28 cellular contexts compared by ENCODE assay signal in the genomic region with DNA sequence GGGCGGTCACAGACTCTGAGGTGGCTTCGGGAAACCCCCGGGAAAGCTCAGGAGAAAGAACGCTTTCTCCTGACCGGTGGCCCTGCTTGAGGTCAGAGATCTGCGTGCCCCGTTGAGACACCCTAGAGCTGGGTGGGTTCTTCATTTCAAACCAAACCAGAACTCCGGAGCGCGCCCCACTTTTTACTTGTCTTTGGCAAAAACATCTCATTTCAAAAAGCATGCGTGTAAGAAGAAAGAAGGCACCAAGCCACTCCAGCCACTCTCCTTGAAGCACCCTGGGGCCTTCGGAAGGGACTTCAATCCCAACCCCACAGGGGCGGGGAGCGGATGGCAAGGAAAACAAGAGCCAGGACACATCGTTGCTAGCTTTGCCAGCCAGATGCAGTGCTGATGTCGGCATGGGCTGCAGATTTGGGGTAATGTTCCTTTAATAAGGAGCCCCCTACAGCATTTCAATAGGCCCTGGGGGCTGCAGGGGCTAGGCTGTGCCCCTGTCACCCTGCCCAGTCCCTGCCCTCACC.
DNase-seq lines count a peak whose midpoint lies in the region; ATAC-seq, FAIRE-seq and TF ChIP-seq lines count a peak whose summit lies in the region.
"Had no signal": no experiment of that assay in that cellular context is flagged by ENCODE, and none has a peak within 500 bp of the region (broad histone marks: within the 10 kb centered on the region; RNA-seq: fewer than 3 reads in every experiment).

No MANE protein-coding gene starts in this region.

- ATAC-seq in HG02623 (IDR thresholded peaks at IDR 0.05; ENCODE audit: unreplicated experiment) = no peak
- ATAC-seq in HG03432 (IDR thresholded peaks at IDR 0.05; ENCODE audit: unreplicated experiment) = no peak
- ATAC-seq: left lobe of liver, psoas muscle, Right ventricle myocardium inferior had no signal

- H2AFZ ChIP-seq in neuron (ENCODE audit: low read depth, low read length) = peak overlapping the region; percentile 68
- H2AFZ ChIP-seq: PC-9 had no signal

- peaks cover 55% of the 10 kb centered on the region for H3K4me1 Mint-ChIP-seq in brain
- H3K4me1 Mint-ChIP-seq: memory B cell had no signal

- intact Hi-C loops in tibial artery (cut with DNase I; ENCODE audit: low total_unique reads) = no loop called here

- H3K9me3 ChIP-seq in SJCRH30 (replicated peaks) (no peaks in the 10 kb centered on the region), neuron (ENCODE audit: low read length) (peaks cover 3% of the 10 kb centered on the region), tibial artery (no peaks in the 10 kb centered on the region)
- H3K9me3 ChIP-seq: ascending aorta, HAP-1, psoas muscle, vagina had no signal

- H3K27me3 ChIP-seq in SJCRH30 (no peaks in the 10 kb centered on the region), neuron (ENCODE audit: insufficient read depth, low read length) (no peaks in the 10 kb centered on the region), tibial artery (no peaks in the 10 kb centered on the region)
- H3K27me3 ChIP-seq: ascending aorta, vagina had no signal

- peak overlapping the region in 3 of 5 experiments; percentile 85 to 97 (median 95) for H3K27ac Mint-ChIP-seq in brain
- H3K27ac Mint-ChIP-seq: memory B cell; T-helper 2 cell treated with Interferon-gamma antibody and Interleukin-4, amounts not matched to agents 5 μg/mL and 100 μg/mL, for 36 hours had no signal

- H3K4me3 Mint-ChIP-seq in brain = peak overlapping the region in 1 of 5 experiments; percentile 77
- H3K4me3 Mint-ChIP-seq: activated CD8-positive, alpha-beta T cell treated with anti-CD3 and anti-CD28 coated beads for 36 hours; memory B cell; T-helper 2 cell treated with Interferon-gamma antibody and Interleukin-4, amounts not matched to agents 5 μg/mL and 100 μg/mL, for 36 hours had no signal

- peak overlapping the region; percentile 91; the same call in 1 of the 2 replicates for H3K27ac ChIP-seq in SJCRH30
- peak overlapping the region; percentile 89 to 92 for H3K27ac ChIP-seq in tibial artery
- H3K27ac ChIP-seq: PC-9, psoas muscle, vagina had no signal

- H3K36me3 Mint-ChIP-seq in brain = no peaks in the 10 kb centered on the region
- H3K36me3 Mint-ChIP-seq: activated naive CD4-positive, alpha-beta T cell treated with anti-CD3 and anti-CD28 coated beads, Interleukin-2, amount 50 U/mL, for 72 hours had no signal

- DNase-seq in SJCRH30 (no peak), tibial artery (no peak), RCC 7860 (ENCODE audit: low spot score) (no peak)
- DNase-seq: activated CD8-positive, alpha-beta T cell treated with anti-CD3 and anti-CD28 coated beads for 36 hours; activated effector memory CD4-positive, alpha-beta T cell treated with Interleukin-2 at 50 U/mL for 16 hours; cortex of kidney; erythroblast; Kasumi-1; NCI-H1436; NCI-H2081; NCI-H69; PC-9; psoas muscle; stimulated activated CD4-positive, alpha-beta T cell treated with anti-CD3 and anti-CD28 coated beads, Interleukin-12 subunit alpha, Interleukin-12 subunit beta, amount 100 ng/mL, for 4 hours; stimulated activated CD4-positive, alpha-beta T cell treated with anti-CD3 and anti-CD28 coated beads, Interleukin-2, amount 100 ng/mL, for 48 hours had no signal

- FAIRE-seq in RCC 7860 (lab: Jason Lieb, UNC) = no peak
- FAIRE-seq: GM12892 had no signal

- H3K4me1 ChIP-seq in SJCRH30 (peaks cover 23% of the 10 kb centered on the region), neuron (ENCODE audit: insufficient read depth, low read length) (peaks cover 33% of the 10 kb centered on the region), tibial artery (peaks cover 0 to 29% (median 26%) of the 10 kb centered on the region in 4 donors)
- H3K4me1 ChIP-seq: HAP-1, psoas muscle had no signal

- H3K9me3 Mint-ChIP-seq in brain = peaks cover 0 to 15% (median 0%) of the 10 kb centered on the region in 5 experiments
- H3K9me3 Mint-ChIP-seq: activated CD8-positive, alpha-beta T cell treated with anti-CD3 and anti-CD28 coated beads for 36 hours; T-helper 2 cell treated with Interferon-gamma antibody and Interleukin-4, amounts not matched to agents 5 μg/mL and 100 μg/mL, for 36 hours had no signal

- H3K27me3 Mint-ChIP-seq in brain = peaks cover 20% of the 10 kb centered on the region

- TF ChIP-seq CTCF in brain (conservative IDR thresholded peaks at IDR 0.05) (no peak), tibial artery (IDR thresholded peaks at IDR 0.05) (no peak)

- H3K36me3 ChIP-seq in SJCRH30 = no peaks in the 10 kb centered on the region
- no peaks in the 10 kb centered on the region for H3K36me3 ChIP-seq in neuron (ENCODE audit: insufficient read depth, low read length)
- H3K36me3 ChIP-seq in tibial artery = no peaks in the 10 kb centered on the region
- H3K36me3 ChIP-seq: ascending aorta, HAP-1, vagina had no signal

- H3K4me3 ChIP-seq in SJCRH30 (no peak overlapping the region), neuron (ENCODE audit: low read length) (no peak overlapping the region), tibial artery (no peak overlapping the region)
- H3K4me3 ChIP-seq: HAP-1, PC-9, psoas muscle, vagina had no signal
